8 cellular contexts compared by ENCODE assay signal in genomic region chr19:48290341-48290922, GRCh38. TPM values are rescaled to one million over a fixed set of nuclear protein-coding genes. Genes with fewer than 3 reads are reported as not detected.
DNase-seq lines count a peak whose midpoint lies in the region; ATAC-seq, FAIRE-seq and TF ChIP-seq lines count a peak whose summit lies in the region.

No MANE protein-coding gene starts in this region.

- H3K27me3 ChIP-seq in PC-9 (ENCODE audit: insufficient read depth, low read depth) (no peaks in the 10 kb centered on the region), endothelial cell of umbilical vein (ENCODE audit: control insufficient read depth in 2 of 2, insufficient read depth in 2 of 2, low read length in 2 of 2) (no peaks in the 10 kb centered on the region), neural progenitor cell (peaks cover 6% of the 10 kb centered on the region)

- H4K20me1 ChIP-seq in PC-9 (ENCODE audit: insufficient read depth), result no peaks in the 10 kb centered on the region; the same call in 1 of the 2 replicates
- H4K20me1 ChIP-seq in endothelial cell of umbilical vein (replicated peaks; ENCODE audit: control insufficient read depth, extremely low read depth, insufficient read depth, low read length), result no peaks in the 10 kb centered on the region
- no peaks in the 10 kb centered on the region for H4K20me1 ChIP-seq in neural progenitor cell (ENCODE audit: low read depth)

- H3K4me3 Mint-ChIP-seq in neural progenitor cell, result peak overlapping the region; percentile 86

- no peak overlapping the region for H3K27ac Mint-ChIP-seq in neural progenitor cell

- H3K36me3 ChIP-seq in PC-9 (ENCODE audit: low read depth) (peaks cover 16% of the 10 kb centered on the region), endothelial cell of umbilical vein (ENCODE audit: control insufficient read depth in 2 of 2, extremely low read depth in 1 of 2, insufficient read depth in 2 of 2, low read length in 2 of 2) (no peaks in the 10 kb centered on the region), neural progenitor cell (peaks cover 8% of the 10 kb centered on the region)

- DNase-seq in EH (ENCODE audit: low read depth), result peak; percentile 77
- peak; percentile 53 to 55 for DNase-seq in PC-9
- peak; percentile 42 for DNase-seq in endothelial cell of umbilical vein (ENCODE audit: low read depth, low spot score)
- peak; percentile 80 for DNase-seq in neural progenitor cell (ENCODE audit: low spot score)
- DNase-seq in stimulated activated CD4-positive, alpha-beta T cell treated with anti-CD3 and anti-CD28 coated beads, Interleukin-2, amount 100 ng/mL, for 48 hours, result no peak
- DNase-seq in NOMO-1 treated with DMSO at 0.1 percent for 48 hours (lab: John Stamatoyannopoulos, UW; ENCODE audit: unreplicated experiment), result no peak

- no peak for TF ChIP-seq POLR2A in endothelial cell of umbilical vein (IDR thresholded peaks at IDR 0.05; ENCODE audit: low read depth, low read length)

- peaks cover 6% of the 10 kb centered on the region for H3K9me3 Mint-ChIP-seq in neural progenitor cell

- H3K4me1 Mint-ChIP-seq in neural progenitor cell, result peaks cover 7% of the 10 kb centered on the region

- BruUV-seq in PC-9 (replicated peaks; lab: Mats Ljungman, UMichigan) (no TSS peak), endothelial cell of umbilical vein (replicated peaks; lab: Mats Ljungman, UMichigan) (no TSS peak)

- H3K9me1 ChIP-seq in endothelial cell of umbilical vein (replicated peaks; ENCODE audit: control insufficient read depth, extremely low read depth, insufficient read depth, low read length), result no peaks in the 10 kb centered on the region

- CTCF ChIA-PET in PC-9 (lab: Charles Lee), result interaction anchor here (0.5 to 1.6 kb wide), 3 partner anchors 18 to 73 kb away, joined by 3 to 6 read pairs (median 3); no protein-coding TSS in a partner anchor
- CTCF ChIA-PET in endothelial cell of umbilical vein (lab: Charles Lee), result interaction anchor here (0.6 to 7.2 kb wide), 11 partner anchors 8 to 325 kb away, joined by 3 to 126 read pairs (median 4); partner anchors contain the start of genes EMP3 and ZNF114

- POLR2A ChIA-PET in PC-9 (lab: Charles Lee; ENCODE audit: unreplicated experiment) (interaction anchor here (0.6 kb wide), 2 partner anchors 18 to 20 kb away, joined by 5 to 33 read pairs; no protein-coding TSS in a partner anchor), endothelial cell of umbilical vein (lab: Charles Lee) (no interaction called here)

- peak; percentile 63 for FAIRE-seq in endothelial cell of umbilical vein (lab: Jason Lieb, UNC)

- dilution Hi-C loops in endothelial cell of umbilical vein (cut with MboI; ENCODE audit: extremely low pct_ligation_motif_present, low sequenced_read_pairs), result no loop called here

- no peak overlapping the region for H3K9ac ChIP-seq in endothelial cell of umbilical vein (replicated peaks; ENCODE audit: extremely low read depth, insufficient read depth, low read length)
- no peak overlapping the region for H3K9ac ChIP-seq in neural progenitor cell

- peak overlapping the region; percentile 75 for H2AFZ ChIP-seq in PC-9
- peak overlapping the region; percentile 94 for H2AFZ ChIP-seq in endothelial cell of umbilical vein (ENCODE audit: low read depth, low read length)
- peak overlapping the region; percentile 93 for H2AFZ ChIP-seq in neural progenitor cell (replicated peaks)

- ATAC-seq in GM18520 (IDR thresholded peaks at IDR 0.05; ENCODE audit: unreplicated experiment), result no peak
- ATAC-seq in activated CD4-positive, CD25-positive, alpha-beta regulatory T cell treated with anti-CD3 and anti-CD28 coated beads, Interleukin-2, amount 50 U/mL, for 24 hours, result no peak

- H3K27ac ChIP-seq in PC-9 (no peak overlapping the region), endothelial cell of umbilical vein (ENCODE audit: insufficient read depth, low read depth, low read length) (no peak overlapping the region), neural progenitor cell (no peak overlapping the region)

- H3K4me2 ChIP-seq in PC-9, result peak overlapping the region; percentile 99
- peak overlapping the region; percentile 81 for H3K4me2 ChIP-seq in endothelial cell of umbilical vein (ENCODE audit: insufficient read depth, low read length)
- peak overlapping the region; percentile 89 for H3K4me2 ChIP-seq in neural progenitor cell

- peaks cover 2% of the 10 kb centered on the region for H3K27me3 Mint-ChIP-seq in neural progenitor cell (ENCODE audit: insufficient read depth, low read depth)

- 0 out of 2 replicates have a peak, but pooled peaks have one; percentile 13 for TF ChIP-seq CTCF in PC-9 (conservative IDR thresholded peaks at IDR 0.05)
- TF ChIP-seq CTCF in endothelial cell of umbilical vein (IDR thresholded peaks at IDR 0.05; ENCODE audit: extremely low read depth in 1 of 2, insufficient read depth in 1 of 2, low read depth in 1 of 2, low read length in 2 of 2), result peak; percentile 9 to 44
- peak; percentile 53 for TF ChIP-seq CTCF in neural progenitor cell (IDR thresholded peaks at IDR 0.05)

- intact Hi-C loops in PC-9 (cut with micrococcal nuclease; ENCODE audit: unreplicated experiment) (loop anchor here (5.0 kb wide), 1 partner anchor 42 kb away; no protein-coding TSS in a partner anchor), endothelial cell of umbilical vein (cut with micrococcal nuclease) (loop anchor here (2.0 kb wide), 1 partner anchor 20 kb away; no protein-coding TSS in a partner anchor)

- no peaks in the 10 kb centered on the region for H3K79me2 ChIP-seq in PC-9 (ENCODE audit: low read depth)
- H3K79me2 ChIP-seq in endothelial cell of umbilical vein (ENCODE audit: control insufficient read depth, insufficient read depth, low read length), result no peaks in the 10 kb centered on the region
- H3K79me2 ChIP-seq in neural progenitor cell (ENCODE audit: low read depth), result no peaks in the 10 kb centered on the region

- H3F3A ChIP-seq in PC-9 (ENCODE audit: insufficient read depth, low read depth) (peaks cover 59% of the 10 kb centered on the region), neural progenitor cell (ENCODE audit: low read depth) (peaks cover 25% of the 10 kb centered on the region)

- no peaks in the 10 kb centered on the region for H3K9me2 ChIP-seq in PC-9 (ENCODE audit: insufficient read depth)

- H3K4me1 ChIP-seq in PC-9 (replicated peaks; ENCODE audit: insufficient read depth) (peaks cover 13% of the 10 kb centered on the region), endothelial cell of umbilical vein (ENCODE audit: control insufficient read depth, extremely low read depth, insufficient read depth, low read length) (peaks cover 9% of the 10 kb centered on the region), neural progenitor cell (peaks cover 8% of the 10 kb centered on the region)

- H3K4me3 ChIP-seq in PC-9 (peak overlapping the region; percentile 70), endothelial cell of umbilical vein (replicated peaks in 1 of 3; ENCODE audit: insufficient read depth in 1 of 3, low read depth in 1 of 3, low read length in 3 of 3) (peak overlapping the region in 2 of 3 experiments; percentile 42 to 58), neural progenitor cell (peak overlapping the region; percentile 59)

- H3K36me3 Mint-ChIP-seq in neural progenitor cell, result peaks cover 27% of the 10 kb centered on the region

- H3K9me3 ChIP-seq in PC-9 (ENCODE audit: insufficient read depth, low read depth), result 0 out of 2 replicates have a peak, but pooled peaks cover 5% of the 10 kb centered on the region
- H3K9me3 ChIP-seq in endothelial cell of umbilical vein (replicated peaks; ENCODE audit: control insufficient read depth, insufficient read depth, low read length), result no peaks in the 10 kb centered on the region
- no peaks in the 10 kb centered on the region for H3K9me3 ChIP-seq in neural progenitor cell (ENCODE audit: low read depth)

TF ChIP-seq in endothelial cell of umbilical vein, 7 proteins besides CTCF, POLR2A, EP300 and RAD21 (continues in another document):
- no peak for TF ChIP-seq EZH2 (IDR thresholded peaks at IDR 0.05; ENCODE audit: borderline replicate concordance, low read depth, low read length, severe bottlenecking)
- peak; percentile 46 for TF ChIP-seq FOS (IDR thresholded peaks at IDR 0.05; ENCODE audit: borderline replicate concordance, insufficient read depth, low read length)
- no peak for TF ChIP-seq POLR2AphosphoS5 (IDR thresholded peaks at IDR 0.05; ENCODE audit: insufficient read depth, low read depth, low read length)

RNA-seq across cellular contexts. Expression of gene ZNF114, which starts 20.6 kb away (rescaled TPM):
- total RNA-seq in PC-9 (2021), result 14.8 and 15.5 TPM in 2 replicates
- total RNA-seq in endothelial cell of umbilical vein, result 0.39 and 1.5 TPM in 2 replicates
- 0.12 and 0.38 TPM in 2 replicates for polyA plus RNA-seq in endothelial cell of umbilical vein
- polyA plus RNA-seq in endothelial cell of umbilical vein (2011; cell fraction: cytosol; rRNA removed), result 0.44 and 0.68 TPM in 2 replicates
- 0.24 and 0.34 TPM in 2 replicates for polyA plus RNA-seq in endothelial cell of umbilical vein (2011; cell fraction: nucleus; rRNA removed)
- 0.35 and 0.36 TPM in 2 replicates for polyA plus RNA-seq in endothelial cell of umbilical vein (2012)
- polyA minus RNA-seq in endothelial cell of umbilical vein, result 1.1 TPM in 1 of 2 replicates, not detected in the other
- polyA minus RNA-seq in endothelial cell of umbilical vein (2011; cell fraction: cytosol; rRNA and poly(A)+ RNA removed), result 5.5 TPM
- 0.48 and 0.96 TPM in 2 replicates for polyA minus RNA-seq in endothelial cell of umbilical vein (2011; cell fraction: nucleus; rRNA and poly(A)+ RNA removed)
- 5.4 and 6.0 TPM in 2 replicates for total RNA-seq in neural progenitor cell (ENCODE audit: low replicate concordance)

RNA-seq across cellular contexts. Expression of gene CARD8, which starts 34.7 kb away (rescaled TPM):
- total RNA-seq in PC-9 (2021) (17.7 and 25.6 TPM in 2 replicates), endothelial cell of umbilical vein (123 and 156 TPM in 2 replicates), neural progenitor cell (ENCODE audit: low replicate concordance) (46.6 and 59.7 TPM in 2 replicates)
- polyA plus RNA-seq in endothelial cell of umbilical vein, result 57.3 and 64.6 TPM in 2 replicates
- 53.3 and 56.2 TPM in 2 replicates for polyA plus RNA-seq in endothelial cell of umbilical vein (2011; cell fraction: cytosol; rRNA removed)
- polyA plus RNA-seq in endothelial cell of umbilical vein (2011; cell fraction: nucleus; rRNA removed), result 398 and 519 TPM in 2 replicates
- 158 and 170 TPM in 2 replicates for polyA plus RNA-seq in endothelial cell of umbilical vein (2012)
- polyA minus RNA-seq in endothelial cell of umbilical vein, result 67.7 and 82.8 TPM in 2 replicates
- polyA minus RNA-seq in endothelial cell of umbilical vein (2011; cell fraction: cytosol; rRNA and poly(A)+ RNA removed), result 4.3 TPM
- polyA minus RNA-seq in endothelial cell of umbilical vein (2011; cell fraction: nucleus; rRNA and poly(A)+ RNA removed), result 143 and 242 TPM in 2 replicates

RNA-seq across cellular contexts. Expression of gene EMP3, which starts 34.9 kb away (rescaled TPM):
- total RNA-seq in PC-9 (2021) (29.0 and 56.3 TPM in 2 replicates), endothelial cell of umbilical vein (107 and 127 TPM in 2 replicates), neural progenitor cell (ENCODE audit: low replicate concordance) (1.2 and 10.7 TPM in 2 replicates)
- polyA plus RNA-seq in endothelial cell of umbilical vein, result 406 and 565 TPM in 2 replicates
- 210 and 239 TPM in 2 replicates for polyA plus RNA-seq in endothelial cell of umbilical vein (2011; cell fraction: cytosol; rRNA removed)
- polyA plus RNA-seq in endothelial cell of umbilical vein (2011; cell fraction: nucleus; rRNA removed), result 66.3 and 79.3 TPM in 2 replicates
- polyA plus RNA-seq in endothelial cell of umbilical vein (2012), result 182 and 216 TPM in 2 replicates
- polyA minus RNA-seq in endothelial cell of umbilical vein, result 141 and 170 TPM in 2 replicates
- polyA minus RNA-seq in endothelial cell of umbilical vein (2011; cell fraction: cytosol; rRNA and poly(A)+ RNA removed), result 101 TPM
- polyA minus RNA-seq in endothelial cell of umbilical vein (2011; cell fraction: nucleus; rRNA and poly(A)+ RNA removed), result 28.9 and 33.6 TPM in 2 replicates

Comparison
In these comparisons a context has a peak if more than half of its experiments do, and no peak if none do; other contexts are left out.
1. DNase-seq: peak in EH (single experiment), PC-9 (2 of 2), endothelial cell of umbilical vein (single experiment) and neural progenitor cell (single experiment); none in stimulated activated CD4-positive, alpha-beta T cell treated with anti-CD3 and anti-CD28 coated beads, Interleukin-2, amount 100 ng/mL, for 48 hours (0 of 2) and NOMO-1 treated with DMSO at 0.1 percent for 48 hours (single experiment).
2. Peak in every context shown above with its lines, with median percentiles within 50 percentile points of each other: H2AFZ ChIP-seq, H3K4me2 ChIP-seq, H3K4me3 ChIP-seq and CTCF ChIP-seq.